Comparison of ENCODE assay signal across 1 cellular context in genomic region chr15:77634266-77634962, GRCh38.
A peak's percentile ranks its signal among the peaks of the same experiment; 100 is the strongest.
TF ChIP-seq lines count a peak whose summit lies in the region.

No MANE protein-coding gene starts in this region.

TF ChIP-seq in K562, 482 proteins besides CTCF, POLR2A, EP300 and RAD21 (continued from another document and continues in another):
- TF ChIP-seq, protein P1, sequence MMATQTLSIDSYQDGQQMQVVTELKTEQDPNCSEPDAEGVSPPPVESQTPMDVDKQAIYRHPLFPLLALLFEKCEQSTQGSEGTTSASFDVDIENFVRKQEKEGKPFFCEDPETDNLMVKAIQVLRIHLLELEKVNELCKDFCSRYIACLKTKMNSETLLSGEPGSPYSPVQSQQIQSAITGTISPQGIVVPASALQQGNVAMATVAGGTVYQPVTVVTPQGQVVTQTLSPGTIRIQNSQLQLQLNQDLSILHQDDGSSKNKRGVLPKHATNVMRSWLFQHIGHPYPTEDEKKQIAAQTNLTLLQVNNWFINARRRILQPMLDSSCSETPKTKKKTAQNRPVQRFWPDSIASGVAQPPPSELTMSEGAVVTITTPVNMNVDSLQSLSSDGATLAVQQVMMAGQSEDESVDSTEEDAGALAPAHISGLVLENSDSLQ (IDR thresholded peaks at IDR 0.05), result no peak
- TF ChIP-seq ZNF507 (tag; conservative IDR thresholded peaks at IDR 0.05) (no peak), MCM3 (IDR thresholded peaks at IDR 0.05) (no peak), ZKSCAN1 (IDR thresholded peaks at IDR 0.05; ENCODE audit: low read depth, low read length) (no peak), FOS (IDR thresholded peaks at IDR 0.05; ENCODE audit: extremely low read depth, insufficient read length) (no peak), POLR2G (IDR thresholded peaks at IDR 0.05; ENCODE audit: low read depth, low read length) (no peak), CAMTA2 (CRISPR knock-in tag; conservative IDR thresholded peaks at IDR 0.05) (no peak), ZNF143 (CRISPR knock-in tag; IDR thresholded peaks at IDR 0.05) (no peak), NFRKB (IDR thresholded peaks at IDR 0.05; ENCODE audit: low read depth) (no peak), MTA1 (IDR thresholded peaks at IDR 0.05; ENCODE audit: borderline replicate concordance) (0 out of 2 replicates have a peak, but pooled peaks have one; percentile 37), FOSL1 (tag; conservative IDR thresholded peaks at IDR 0.05) (no peak), KLF16 (IDR thresholded peaks at IDR 0.05) (no peak), ESRRB (CRISPR knock-in tag; IDR thresholded peaks at IDR 0.05; ENCODE audit: borderline replicate concordance) (no peak), ARID2 (IDR thresholded peaks at IDR 0.05) (no peak), ZNF696 (CRISPR knock-in tag; conservative IDR thresholded peaks at IDR 0.05) (no peak), ESRRA (IDR thresholded peaks at IDR 0.05; ENCODE audit: borderline replicate concordance, low read depth) (peak; percentile 39; the same call in 1 of the 2 replicates), ETV1 (tag; conservative IDR thresholded peaks at IDR 0.05; ENCODE audit: low read depth) (no peak), ZEB2 (IDR thresholded peaks at IDR 0.05) (no peak), PML (IDR thresholded peaks at IDR 0.05; ENCODE audit: low read length) (no peak), HMG20A (CRISPR knock-in tag; conservative IDR thresholded peaks at IDR 0.05) (no peak), SMC3 (conservative IDR thresholded peaks at IDR 0.05; ENCODE audit: insufficient read depth, low read depth, low read length) (peak; percentile 56), GATA2 (CRISPR knock-in tag; IDR thresholded peaks at IDR 0.05) (no peak), ZNF589 (CRISPR knock-in tag; IDR thresholded peaks at IDR 0.05; ENCODE audit: low read depth) (no peak), GTF2B (IDR thresholded peaks at IDR 0.05; ENCODE audit: extremely low read depth, insufficient read length) (no peak), BCOR (IDR thresholded peaks at IDR 0.05) (peak; percentile 89), PCBP1 (IDR thresholded peaks at IDR 0.05; ENCODE audit: low read depth, low read length, poor library complexity, severe bottlenecking) (no peak), CTBP1 (IDR thresholded peaks at IDR 0.05; ENCODE audit: borderline replicate concordance) (0 out of 2 replicates have a peak, but pooled peaks have one; percentile 13), SRSF1 (IDR thresholded peaks at IDR 0.05; ENCODE audit: low read depth, low read length) (no peak), PTBP1 (IDR thresholded peaks at IDR 0.05; ENCODE audit: low read depth, low read length) (0 out of 2 replicates have a peak, but pooled peaks have one; percentile 76), HBP1 (CRISPR knock-in tag; IDR thresholded peaks at IDR 0.05) (no peak), KAT2B (IDR thresholded peaks at IDR 0.05; ENCODE audit: low read depth, low read length) (no peak), ZFP36 (IDR thresholded peaks at IDR 0.05; ENCODE audit: low read depth, low read length, partially characterized antibody) (peak; percentile 99), ATF4 (CRISPR knock-in tag; IDR thresholded peaks at IDR 0.05) (no peak), SREBF2 (CRISPR knock-in tag; IDR thresholded peaks at IDR 0.05) (no peak), TFAP4 (CRISPR knock-in tag; IDR thresholded peaks at IDR 0.05; ENCODE audit: borderline replicate concordance) (no peak; the same call in 1 of the 2 replicates), HDAC1 (IDR thresholded peaks at IDR 0.05) (peak in 1 of 2 experiments; percentile 33; a peak in 1 of 4 replicates), ETS2 (tag; IDR thresholded peaks at IDR 0.05; ENCODE audit: borderline replicate concordance, poor library complexity, severe bottlenecking) (no peak), ZNF347 (CRISPR knock-in tag; IDR thresholded peaks at IDR 0.05; ENCODE audit: low read depth) (no peak), ZNF165 (CRISPR knock-in tag; IDR thresholded peaks at IDR 0.05; ENCODE audit: borderline replicate concordance) (no peak), ZNF354B (CRISPR knock-in tag; IDR thresholded peaks at IDR 0.05) (no peak), ARID3A (IDR thresholded peaks at IDR 0.05; ENCODE audit: borderline replicate concordance, low read depth, low read length) (no peak), SP2 (IDR thresholded peaks at IDR 0.05; ENCODE audit: extremely low read depth, low read depth, low read length, poor library complexity, severe bottlenecking) (no peak), MECOM (CRISPR knock-in tag; IDR thresholded peaks at IDR 0.05) (no peak), E4F1 (CRISPR knock-in tag; IDR thresholded peaks at IDR 0.05; ENCODE audit: borderline replicate concordance) (no peak), RB1 (IDR thresholded peaks at IDR 0.05; ENCODE audit: low read depth) (no peak; the same call in 1 of the 2 replicates), MYC (IDR thresholded peaks at IDR 0.05; ENCODE audit: low read depth, low read length) (0 out of 2 replicates have a peak, but pooled peaks have one; percentile 23), MYC (CRISPR knock-in tag; IDR thresholded peaks at IDR 0.05; ENCODE audit: borderline replicate concordance, low read depth) (no peak), ZNF75A (CRISPR knock-in tag; IDR thresholded peaks at IDR 0.05) (no peak), JUN (IDR thresholded peaks at IDR 0.05; ENCODE audit: borderline replicate concordance, low read depth, low read length) (no peak), JUN (CRISPR knock-in tag; IDR thresholded peaks at IDR 0.05; ENCODE audit: borderline replicate concordance) (no peak), SMARCA5 (IDR thresholded peaks at IDR 0.05) (peak; percentile 98), JUND (IDR thresholded peaks at IDR 0.05; ENCODE audit: borderline replicate concordance, low read depth, low read length) (peak; percentile 21; the same call in 1 of the 2 replicates), JUND (tag; IDR thresholded peaks at IDR 0.05; ENCODE audit: borderline replicate concordance, low read depth, low read length) (no peak; the same call in 2 of the 3 replicates), DMBX1 (CRISPR knock-in tag; IDR thresholded peaks at IDR 0.05; ENCODE audit: borderline replicate concordance) (no peak), XRCC4 (IDR thresholded peaks at IDR 0.05; ENCODE audit: extremely low read depth, insufficient read depth, insufficient read length) (no peak), GTF2F1 (IDR thresholded peaks at IDR 0.05; ENCODE audit: low read depth, low read length) (no peak), U2AF2 (optimal IDR thresholded peaks at IDR 0.05; ENCODE audit: low read depth, low read length) (no peak), ZBTB9 (CRISPR knock-in tag; IDR thresholded peaks at IDR 0.05) (no peak), POU5F1 (IDR thresholded peaks at IDR 0.05; ENCODE audit: borderline replicate concordance, low read depth, low read length, partially characterized antibody) (no peak), ZBED1 (IDR thresholded peaks at IDR 0.05) (no peak), ZNF561 (CRISPR knock-in tag; conservative IDR thresholded peaks at IDR 0.05) (no peak), POLR3G (IDR thresholded peaks at IDR 0.05; ENCODE audit: extremely low read depth, insufficient read length, insufficient replicate concordance) (no peak), NFIC (IDR thresholded peaks at IDR 0.05) (no peak), TGIF2 (CRISPR knock-in tag; IDR thresholded peaks at IDR 0.05) (no peak), RCOR1 (IDR thresholded peaks at IDR 0.05; ENCODE audit: borderline replicate concordance in 1 of 2, low read depth in 2 of 2, low read length in 2 of 2) (peak in 1 of 2 experiments; percentile 62; a peak in 1 of 4 replicates), MEIS2 (IDR thresholded peaks at IDR 0.05; ENCODE audit: partially characterized antibody) (no peak), DDX20 (tag; IDR thresholded peaks at IDR 0.05; ENCODE audit: low read depth) (no peak), NR3C1 (CRISPR knock-in tag; IDR thresholded peaks at IDR 0.05) (no peak), IFI16 (CRISPR knock-in tag; IDR thresholded peaks at IDR 0.05) (no peak), NFATC3 (IDR thresholded peaks at IDR 0.05) (no peak)
- TF ChIP-seq, protein P2, sequence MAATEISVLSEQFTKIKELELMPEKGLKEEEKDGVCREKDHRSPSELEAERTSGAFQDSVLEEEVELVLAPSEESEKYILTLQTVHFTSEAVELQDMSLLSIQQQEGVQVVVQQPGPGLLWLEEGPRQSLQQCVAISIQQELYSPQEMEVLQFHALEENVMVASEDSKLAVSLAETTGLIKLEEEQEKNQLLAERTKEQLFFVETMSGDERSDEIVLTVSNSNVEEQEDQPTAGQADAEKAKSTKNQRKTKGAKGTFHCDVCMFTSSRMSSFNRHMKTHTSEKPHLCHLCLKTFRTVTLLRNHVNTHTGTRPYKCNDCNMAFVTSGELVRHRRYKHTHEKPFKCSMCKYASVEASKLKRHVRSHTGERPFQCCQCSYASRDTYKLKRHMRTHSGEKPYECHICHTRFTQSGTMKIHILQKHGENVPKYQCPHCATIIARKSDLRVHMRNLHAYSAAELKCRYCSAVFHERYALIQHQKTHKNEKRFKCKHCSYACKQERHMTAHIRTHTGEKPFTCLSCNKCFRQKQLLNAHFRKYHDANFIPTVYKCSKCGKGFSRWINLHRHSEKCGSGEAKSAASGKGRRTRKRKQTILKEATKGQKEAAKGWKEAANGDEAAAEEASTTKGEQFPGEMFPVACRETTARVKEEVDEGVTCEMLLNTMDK (IDR thresholded peaks at IDR 0.05; ENCODE audit: borderline replicate concordance, insufficient read depth, low read depth, low read length, poor library complexity, severe bottlenecking), result peak; percentile 92
